Comparison of ENCODE assay signal across 8 cellular contexts in the genomic region with DNA sequence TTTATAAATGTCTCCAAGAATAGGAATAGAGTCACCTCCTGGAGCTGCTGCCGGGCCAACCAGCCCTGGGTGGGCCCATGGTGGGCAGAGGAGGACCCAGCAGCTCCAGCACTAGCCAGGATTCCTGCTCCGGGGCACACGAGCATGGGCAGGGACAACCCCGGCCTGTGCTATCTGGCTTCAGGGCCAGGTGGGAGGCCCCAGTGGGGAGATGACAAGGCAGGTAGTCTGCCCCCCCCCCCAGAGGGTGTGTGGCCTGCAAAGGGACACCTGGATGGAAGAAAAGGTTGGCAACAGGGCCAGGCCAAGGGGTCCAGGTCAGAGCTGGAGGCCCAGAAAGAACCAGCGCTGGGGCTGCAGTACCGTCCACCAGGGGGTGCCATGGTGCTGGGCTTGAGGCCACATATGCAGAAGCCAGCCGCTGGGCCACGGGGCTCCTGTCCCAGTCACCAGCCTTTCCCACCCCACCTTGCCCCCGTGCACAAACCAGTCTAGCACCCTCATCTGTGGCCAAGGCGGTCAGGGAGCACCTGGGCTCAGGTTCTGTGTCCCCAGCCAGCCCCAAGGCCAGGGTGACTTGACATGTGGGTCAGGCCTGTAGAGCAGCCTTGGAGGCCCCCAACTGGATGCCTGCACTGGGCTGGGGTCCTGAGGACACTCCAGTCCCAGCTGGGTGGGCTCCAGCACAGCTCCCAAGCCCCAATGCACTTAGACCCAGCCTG. TPM values are rescaled to one million over a fixed set of nuclear protein-coding genes. Genes with fewer than 3 reads are reported as not detected.
A peak's percentile ranks its signal among the peaks of the same experiment; 100 is the strongest.
DNase-seq lines count a peak whose midpoint lies in the region; ATAC-seq and TF ChIP-seq lines count a peak whose summit lies in the region.

No MANE protein-coding gene starts in this region.

- H3K4me1 ChIP-seq in right lobe of liver: peaks cover 0 to 9% (median 3%) of the 10 kb centered on the region in 4 donors

- peak; percentile 89 to 96 (median 94) for TF ChIP-seq CTCF in right lobe of liver (IDR thresholded peaks at IDR 0.05)

- WGBS in right lobe of liver (ENCODE audit: insufficient coverage, low coverage, low lambda C conversion rate, missing lambda C conversion rate): 10% methylated on average over 2 of the region's 10 CpGs

- H3K4me3 ChIP-seq in right lobe of liver: no peak overlapping the region

- peak overlapping the region in 1 of 3 donors; percentile 39 for H3K27ac ChIP-seq in right lobe of liver

- no peaks in the 10 kb centered on the region for H3K36me3 ChIP-seq in right lobe of liver

- ATAC-seq in right lobe of liver (peak; percentile 76 to 87 (median 86)), GM18505 (IDR thresholded peaks at IDR 0.05; ENCODE audit: unreplicated experiment) (no peak)

- intact Hi-C loops in right lobe of liver (cut with DNase I): loop anchor here (2.0 to 5.0 kb wide), 3 partner anchors 102 to 116 kb away; no protein-coding TSS in a partner anchor

- no peaks in the 10 kb centered on the region for H3K9me3 ChIP-seq in right lobe of liver

- H3K27me3 ChIP-seq in right lobe of liver: no peaks in the 10 kb centered on the region

- DNase-seq in NCI-H2081 (lab: John Stamatoyannopoulos, UW) (peak; percentile 40 to 47), NCI-H2081 treated with DMSO at 0.1 percent for 48 hours (lab: John Stamatoyannopoulos, UW) (no peak), NCI-H2196 (lab: John Stamatoyannopoulos, UW; ENCODE audit: unreplicated experiment) (peak; percentile 75), dedifferentiated amniotic fluid mesenchymal stem cell (ENCODE audit: extremely low spot score) (peak; percentile 64), right lobe of liver (peak; percentile 89 to 90 (median 89))
- DNase-seq in activated CD4-positive, alpha-beta T cell treated with anti-CD3 and anti-CD28 coated beads, Interleukin-2, amount 50 U/mL, for 24 hours (ENCODE audit: low read depth in 1 of 2, low spot score in 1 of 2): peak; percentile 74 to 76
- peak; percentile 83 to 89 for DNase-seq in stimulated activated CD4-positive, alpha-beta T cell treated with anti-CD3 and anti-CD28 coated beads, Interleukin-4, amount 100 ng/mL, for 48 hours (ENCODE audit: low read depth in 2 of 2)

- TF ChIP-seq POLR2A in right lobe of liver (IDR thresholded peaks at IDR 0.05) (no peak), GM18505 (IDR thresholded peaks at IDR 0.05; ENCODE audit: borderline replicate concordance, extremely low read depth, insufficient read depth, insufficient read length) (no peak)

RNA-seq across cellular contexts. Expression of gene TSPAN32, which starts 3.5 kb away (rescaled TPM):
- total RNA-seq in right lobe of liver: 1 to 10 TPM in 1 of 6 experiments, under 1 TPM in 3, not detected in 2; 0.24 to 1.2 (median 0.63) TPM

RNA-seq across cellular contexts. Expression of gene C11orf21, which starts 3.6 kb away (rescaled TPM):
- under 1 TPM; 0.25 to 0.51 (median 0.39) TPM for total RNA-seq in right lobe of liver

RNA-seq across cellular contexts. Expression of gene ASCL2, which starts 34.9 kb away (rescaled TPM):
- under 1 TPM; 0.42 to 0.81 (median 0.64) TPM for total RNA-seq in right lobe of liver
